In the genomic region with DNA sequence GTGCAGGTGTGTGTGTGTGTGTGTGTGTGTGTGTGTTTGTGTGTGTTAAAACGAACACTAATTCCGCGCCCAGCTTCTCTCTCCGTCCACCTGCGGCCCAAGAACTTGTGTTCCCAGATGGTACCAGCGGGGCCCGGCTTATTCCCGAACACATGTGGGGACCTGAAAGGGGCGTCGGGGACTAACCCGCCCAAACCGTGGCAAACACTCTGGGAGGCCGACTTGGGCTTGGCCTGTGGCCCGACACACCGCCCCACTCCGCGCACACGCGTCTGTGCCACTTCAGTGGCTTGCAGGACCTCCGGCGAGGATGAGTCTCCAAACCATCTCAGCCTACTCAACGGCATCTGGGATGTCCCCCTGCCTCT, we compare ENCODE assay signal across 9 cellular contexts. TPM values are rescaled to one million over a fixed set of nuclear protein-coding genes. Genes with fewer than 3 reads are reported as not detected.
DNase-seq lines count a peak whose midpoint lies in the region; ATAC-seq and TF ChIP-seq lines count a peak whose summit lies in the region.
"Had no signal": no experiment of that assay in that cellular context is flagged by ENCODE, and none has a peak within 500 bp of the region (broad histone marks: within the 10 kb centered on the region; RNA-seq: fewer than 3 reads in every experiment).

No MANE protein-coding gene starts in this region.

- H3K36me3 ChIP-seq in NT2/D1 (ENCODE audit: insufficient read depth, insufficient read length, low read length) (no peaks in the 10 kb centered on the region), ovary (no peaks in the 10 kb centered on the region)

- TF ChIP-seq EP300 in ovary (IDR thresholded peaks at IDR 0.05): no peak

- DNase-seq in Ammon's horn (ENCODE audit: low spot score): peak; percentile 27
- no peak for DNase-seq in NT2/D1 (ENCODE audit: low read depth, low spot score)
- DNase-seq in fibroblast of mammary gland (ENCODE audit: low read depth): no peak
- DNase-seq in ovary: peak; percentile 12 to 49 (median 39)
- no peak for DNase-seq in ACHN
- no peak for DNase-seq in activated effector memory CD4-positive, alpha-beta T cell treated with anti-CD3 and anti-CD28 coated beads, Interleukin-2, amount 50 U/mL, for 16 hours
- DNase-seq in stimulated activated CD4-positive, alpha-beta T cell treated with anti-CD3 and anti-CD28 coated beads, Interleukin-2, amount 100 ng/mL, for 48 hours: no peak
- DNase-seq: stimulated activated CD4-positive, alpha-beta T cell treated with anti-CD3 and anti-CD28 coated beads, Interleukin-12 subunit alpha, Interleukin-12 subunit beta, amount 100 ng/mL, for 4 hours had no signal

- H3K27ac ChIP-seq in ovary: peak overlapping the region; percentile 17 to 58

- H3K4me3 ChIP-seq in NT2/D1 (ENCODE audit: insufficient read length, low read depth): peak overlapping the region; percentile 54
- peak overlapping the region; percentile 30 for H3K4me3 ChIP-seq in fibroblast of mammary gland (ENCODE audit: control insufficient read depth, low read depth, low read length)
- peak overlapping the region; percentile 43 for H3K4me3 ChIP-seq in ovary

- no peaks in the 10 kb centered on the region for H3K4me1 ChIP-seq in NT2/D1 (ENCODE audit: insufficient read depth, insufficient read length)
- H3K4me1 ChIP-seq in ovary (ENCODE audit: insufficient read depth): no peaks in the 10 kb centered on the region

- no peak for TF ChIP-seq POLR2A in ovary (IDR thresholded peaks at IDR 0.05)

- in situ Hi-C loops in ACHN (cut with HindIII; ENCODE audit: low pct_ligation_motif_present, low pct_unique_long_range_greater_than_20kb, low sequenced_read_pairs): no loop called here

- no peak overlapping the region for H3K9ac ChIP-seq in NT2/D1 (ENCODE audit: insufficient read length, low read depth)

- 16 to 20% (median 18%) methylated on average over 21 to 22 of the region's 22 CpGs for WGBS in ovary, 3 donors

- H3K27me3 ChIP-seq in NT2/D1 (ENCODE audit: insufficient read depth, insufficient read length) (peaks cover 42% of the 10 kb centered on the region), ovary (no peaks in the 10 kb centered on the region)

- intact Hi-C loops in ovary (cut with DNase I): no loop called here

- TF ChIP-seq CTCF in fibroblast of mammary gland (conservative IDR thresholded peaks at IDR 0.05; ENCODE audit: control insufficient read depth, insufficient read depth, low read depth, low read length) (no peak), ovary (IDR thresholded peaks at IDR 0.05) (no peak)

- no peaks in the 10 kb centered on the region for H3K9me3 ChIP-seq in NT2/D1 (ENCODE audit: insufficient read depth, low read length)
- H3K9me3 ChIP-seq in ovary: no peaks in the 10 kb centered on the region

- no peak for ATAC-seq in GM19463 (IDR thresholded peaks at IDR 0.05; ENCODE audit: unreplicated experiment)

RNA-seq across cellular contexts. Expression of gene HHIP, which starts 0.9 kb away (rescaled TPM):
- 1 to 10 TPM in 4 of 7 donors, under 1 TPM in 3; 0.43 to 2.2 (median 1.1) TPM for total RNA-seq in ovary
- polyA plus RNA-seq in ovary: 1 to 10 TPM; 1.1 to 4.2 TPM

Comparison
In these comparisons a context has a peak if more than half of its experiments do, and no peak if none do; other contexts are left out.
1. DNase-seq: peak in Ammon's horn (single experiment) and ovary (5 of 5); none in NT2/D1 (single experiment), fibroblast of mammary gland (single experiment), ACHN (single experiment), activated effector memory CD4-positive, alpha-beta T cell treated with anti-CD3 and anti-CD28 coated beads, Interleukin-2, amount 50 U/mL, for 16 hours (single experiment) and stimulated activated CD4-positive, alpha-beta T cell treated with anti-CD3 and anti-CD28 coated beads, Interleukin-2, amount 100 ng/mL, for 48 hours (0 of 2).
2. Peak in every context shown above with its lines, with median percentiles within 50 percentile points of each other: H3K4me3 ChIP-seq.